Comparison of ENCODE assay signal across 1 cellular context in the genomic region with DNA sequence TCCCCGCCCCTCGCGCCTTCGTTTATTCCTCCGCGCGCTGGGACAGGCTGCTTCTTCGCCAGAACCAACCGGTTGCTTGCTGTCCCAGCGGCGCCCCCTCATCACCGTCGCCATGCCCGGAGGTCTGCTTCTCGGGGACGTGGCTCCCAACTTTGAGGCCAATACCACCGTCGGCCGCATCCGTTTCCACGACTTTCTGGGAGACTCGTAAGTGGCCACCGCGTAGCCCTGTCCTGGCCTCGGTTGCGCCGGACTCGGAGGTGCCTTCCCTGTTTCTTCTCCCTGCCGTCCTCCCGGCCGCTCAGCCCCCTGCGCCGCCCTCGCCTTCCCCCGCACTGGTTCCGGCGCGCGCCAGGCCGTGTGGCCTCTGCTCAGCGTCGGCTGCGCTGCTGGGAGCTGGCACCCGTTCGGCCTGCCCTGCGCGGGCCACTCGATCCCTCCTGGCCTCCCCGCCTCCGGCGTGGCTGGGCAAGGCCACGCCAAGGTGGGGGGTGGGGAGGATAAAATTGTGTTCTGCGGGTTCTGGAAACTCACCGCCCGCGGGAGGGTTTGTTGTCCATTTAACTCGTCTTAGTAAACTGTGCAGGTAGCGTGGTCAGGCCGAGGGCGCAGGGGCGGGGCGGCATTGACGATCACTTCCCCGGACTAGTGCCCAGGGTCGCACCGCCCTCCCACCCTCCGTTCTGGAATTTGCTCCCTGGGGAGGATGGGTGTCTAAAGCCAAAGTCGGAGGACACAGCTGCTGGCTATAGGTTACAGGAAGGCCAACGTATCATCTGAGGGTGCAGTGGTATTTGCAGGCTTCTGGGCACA.
TF ChIP-seq lines count a peak whose summit lies in the region.

A gene with protein sequence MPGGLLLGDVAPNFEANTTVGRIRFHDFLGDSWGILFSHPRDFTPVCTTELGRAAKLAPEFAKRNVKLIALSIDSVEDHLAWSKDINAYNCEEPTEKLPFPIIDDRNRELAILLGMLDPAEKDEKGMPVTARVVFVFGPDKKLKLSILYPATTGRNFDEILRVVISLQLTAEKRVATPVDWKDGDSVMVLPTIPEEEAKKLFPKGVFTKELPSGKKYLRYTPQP (plus strand): TSS at position 50 of the 813 bp plus-strand sequence. CDS start 63 bp downstream, at position 113.

TF ChIP-seq in GM12878, 131 proteins besides CTCF, POLR2A, EP300 and RAD21 (continued from another document and continues in another):
- TF ChIP-seq SRF (IDR thresholded peaks at IDR 0.05; ENCODE audit: low read depth in 2 of 2, low read length in 2 of 2) (no peak), ZNF622 (IDR thresholded peaks at IDR 0.05) (no peak), SREBF1 (IDR thresholded peaks at IDR 0.05; ENCODE audit: low read length) (no peak), RFX5 (IDR thresholded peaks at IDR 0.05; ENCODE audit: low read depth, low read length) (no peak), STAT3 (IDR thresholded peaks at IDR 0.05; ENCODE audit: low read depth, low read length) (no peak), MTA2 (IDR thresholded peaks at IDR 0.05; ENCODE audit: low read depth) (no peak), ATF7 (IDR thresholded peaks at IDR 0.05; ENCODE audit: low read depth) (no peak), MXI1 (IDR thresholded peaks at IDR 0.05; ENCODE audit: low read depth, low read length) (no peak), CHD1 (IDR thresholded peaks at IDR 0.05; ENCODE audit: low read depth, low read length) (0 out of 2 replicates have a peak, but pooled peaks have one; percentile 45), CREB1 (IDR thresholded peaks at IDR 0.05; ENCODE audit: low read depth) (peak; percentile 10; the same call in 1 of the 2 replicates), MYC (IDR thresholded peaks at IDR 0.05; ENCODE audit: insufficient read depth, insufficient read length, insufficient replicate concordance, low read length, severe bottlenecking) (no peak), CHD2 (IDR thresholded peaks at IDR 0.05; ENCODE audit: borderline replicate concordance, low read depth, low read length) (no peak; the same call in 1 of the 2 replicates), ESRRA (IDR thresholded peaks at IDR 0.05; ENCODE audit: low read length) (no peak), SIN3A (IDR thresholded peaks at IDR 0.05; ENCODE audit: low read depth, low read length) (peak; percentile 59), IKZF2 (IDR thresholded peaks at IDR 0.05) (no peak), HCFC1 (IDR thresholded peaks at IDR 0.05; ENCODE audit: low read length) (no peak), POU2F2 (IDR thresholded peaks at IDR 0.05; ENCODE audit: borderline replicate concordance, low read depth, low read length) (peak; percentile 39; the same call in 2 of the 3 replicates), ZNF217 (IDR thresholded peaks at IDR 0.05) (no peak), SPI1 (IDR thresholded peaks at IDR 0.05; ENCODE audit: borderline replicate concordance, insufficient read depth, low read depth, low read length) (no peak)
- TF ChIP-seq, protein P1, sequence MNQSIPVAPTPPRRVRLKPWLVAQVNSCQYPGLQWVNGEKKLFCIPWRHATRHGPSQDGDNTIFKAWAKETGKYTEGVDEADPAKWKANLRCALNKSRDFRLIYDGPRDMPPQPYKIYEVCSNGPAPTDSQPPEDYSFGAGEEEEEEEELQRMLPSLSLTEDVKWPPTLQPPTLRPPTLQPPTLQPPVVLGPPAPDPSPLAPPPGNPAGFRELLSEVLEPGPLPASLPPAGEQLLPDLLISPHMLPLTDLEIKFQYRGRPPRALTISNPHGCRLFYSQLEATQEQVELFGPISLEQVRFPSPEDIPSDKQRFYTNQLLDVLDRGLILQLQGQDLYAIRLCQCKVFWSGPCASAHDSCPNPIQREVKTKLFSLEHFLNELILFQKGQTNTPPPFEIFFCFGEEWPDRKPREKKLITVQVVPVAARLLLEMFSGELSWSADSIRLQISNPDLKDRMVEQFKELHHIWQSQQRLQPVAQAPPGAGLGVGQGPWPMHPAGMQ (IDR thresholded peaks at IDR 0.05; ENCODE audit: borderline replicate concordance): no peak
- TF ChIP-seq, protein P2, sequence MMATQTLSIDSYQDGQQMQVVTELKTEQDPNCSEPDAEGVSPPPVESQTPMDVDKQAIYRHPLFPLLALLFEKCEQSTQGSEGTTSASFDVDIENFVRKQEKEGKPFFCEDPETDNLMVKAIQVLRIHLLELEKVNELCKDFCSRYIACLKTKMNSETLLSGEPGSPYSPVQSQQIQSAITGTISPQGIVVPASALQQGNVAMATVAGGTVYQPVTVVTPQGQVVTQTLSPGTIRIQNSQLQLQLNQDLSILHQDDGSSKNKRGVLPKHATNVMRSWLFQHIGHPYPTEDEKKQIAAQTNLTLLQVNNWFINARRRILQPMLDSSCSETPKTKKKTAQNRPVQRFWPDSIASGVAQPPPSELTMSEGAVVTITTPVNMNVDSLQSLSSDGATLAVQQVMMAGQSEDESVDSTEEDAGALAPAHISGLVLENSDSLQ (IDR thresholded peaks at IDR 0.05): no peak
- TF ChIP-seq, protein P3, sequence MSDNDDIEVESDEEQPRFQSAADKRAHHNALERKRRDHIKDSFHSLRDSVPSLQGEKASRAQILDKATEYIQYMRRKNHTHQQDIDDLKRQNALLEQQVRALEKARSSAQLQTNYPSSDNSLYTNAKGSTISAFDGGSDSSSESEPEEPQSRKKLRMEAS (IDR thresholded peaks at IDR 0.05; ENCODE audit: low read depth, low read length): no peak
- TF ChIP-seq, protein P4, sequence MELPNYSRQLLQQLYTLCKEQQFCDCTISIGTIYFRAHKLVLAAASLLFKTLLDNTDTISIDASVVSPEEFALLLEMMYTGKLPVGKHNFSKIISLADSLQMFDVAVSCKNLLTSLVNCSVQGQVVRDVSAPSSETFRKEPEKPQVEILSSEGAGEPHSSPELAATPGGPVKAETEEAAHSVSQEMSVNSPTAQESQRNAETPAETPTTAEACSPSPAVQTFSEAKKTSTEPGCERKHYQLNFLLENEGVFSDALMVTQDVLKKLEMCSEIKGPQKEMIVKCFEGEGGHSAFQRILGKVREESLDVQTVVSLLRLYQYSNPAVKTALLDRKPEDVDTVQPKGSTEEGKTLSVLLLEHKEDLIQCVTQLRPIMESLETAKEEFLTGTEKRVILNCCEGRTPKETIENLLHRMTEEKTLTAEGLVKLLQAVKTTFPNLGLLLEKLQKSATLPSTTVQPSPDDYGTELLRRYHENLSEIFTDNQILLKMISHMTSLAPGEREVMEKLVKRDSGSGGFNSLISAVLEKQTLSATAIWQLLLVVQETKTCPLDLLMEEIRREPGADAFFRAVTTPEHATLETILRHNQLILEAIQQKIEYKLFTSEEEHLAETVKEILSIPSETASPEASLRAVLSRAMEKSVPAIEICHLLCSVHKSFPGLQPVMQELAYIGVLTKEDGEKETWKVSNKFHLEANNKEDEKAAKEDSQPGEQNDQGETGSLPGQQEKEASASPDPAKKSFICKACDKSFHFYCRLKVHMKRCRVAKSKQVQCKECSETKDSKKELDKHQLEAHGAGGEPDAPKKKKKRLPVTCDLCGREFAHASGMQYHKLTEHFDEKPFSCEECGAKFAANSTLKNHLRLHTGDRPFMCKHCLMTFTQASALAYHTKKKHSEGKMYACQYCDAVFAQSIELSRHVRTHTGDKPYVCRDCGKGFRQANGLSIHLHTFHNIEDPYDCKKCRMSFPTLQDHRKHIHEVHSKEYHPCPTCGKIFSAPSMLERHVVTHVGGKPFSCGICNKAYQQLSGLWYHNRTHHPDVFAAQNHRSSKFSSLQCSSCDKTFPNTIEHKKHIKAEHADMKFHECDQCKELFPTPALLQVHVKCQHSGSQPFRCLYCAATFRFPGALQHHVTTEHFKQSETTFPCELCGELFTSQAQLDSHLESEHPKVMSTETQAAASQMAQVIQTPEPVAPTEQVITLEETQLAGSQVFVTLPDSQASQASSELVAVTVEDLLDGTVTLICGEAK (IDR thresholded peaks at IDR 0.05; ENCODE audit: borderline replicate concordance): no peak
- TF ChIP-seq, protein P5, sequence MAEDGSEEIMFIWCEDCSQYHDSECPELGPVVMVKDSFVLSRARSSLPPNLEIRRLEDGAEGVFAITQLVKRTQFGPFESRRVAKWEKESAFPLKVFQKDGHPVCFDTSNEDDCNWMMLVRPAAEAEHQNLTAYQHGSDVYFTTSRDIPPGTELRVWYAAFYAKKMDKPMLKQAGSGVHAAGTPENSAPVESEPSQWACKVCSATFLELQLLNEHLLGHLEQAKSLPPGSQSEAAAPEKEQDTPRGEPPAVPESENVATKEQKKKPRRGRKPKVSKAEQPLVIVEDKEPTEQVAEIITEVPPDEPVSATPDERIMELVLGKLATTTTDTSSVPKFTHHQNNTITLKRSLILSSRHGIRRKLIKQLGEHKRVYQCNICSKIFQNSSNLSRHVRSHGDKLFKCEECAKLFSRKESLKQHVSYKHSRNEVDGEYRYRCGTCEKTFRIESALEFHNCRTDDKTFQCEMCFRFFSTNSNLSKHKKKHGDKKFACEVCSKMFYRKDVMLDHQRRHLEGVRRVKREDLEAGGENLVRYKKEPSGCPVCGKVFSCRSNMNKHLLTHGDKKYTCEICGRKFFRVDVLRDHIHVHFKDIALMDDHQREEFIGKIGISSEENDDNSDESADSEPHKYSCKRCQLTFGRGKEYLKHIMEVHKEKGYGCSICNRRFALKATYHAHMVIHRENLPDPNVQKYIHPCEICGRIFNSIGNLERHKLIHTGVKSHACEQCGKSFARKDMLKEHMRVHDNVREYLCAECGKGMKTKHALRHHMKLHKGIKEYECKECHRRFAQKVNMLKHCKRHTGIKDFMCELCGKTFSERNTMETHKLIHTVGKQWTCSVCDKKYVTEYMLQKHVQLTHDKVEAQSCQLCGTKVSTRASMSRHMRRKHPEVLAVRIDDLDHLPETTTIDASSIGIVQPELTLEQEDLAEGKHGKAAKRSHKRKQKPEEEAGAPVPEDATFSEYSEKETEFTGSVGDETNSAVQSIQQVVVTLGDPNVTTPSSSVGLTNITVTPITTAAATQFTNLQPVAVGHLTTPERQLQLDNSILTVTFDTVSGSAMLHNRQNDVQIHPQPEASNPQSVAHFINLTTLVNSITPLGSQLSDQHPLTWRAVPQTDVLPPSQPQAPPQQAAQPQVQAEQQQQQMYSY (CRISPR knock-in tag; IDR thresholded peaks at IDR 0.05): no peak
- TF ChIP-seq, protein P6, sequence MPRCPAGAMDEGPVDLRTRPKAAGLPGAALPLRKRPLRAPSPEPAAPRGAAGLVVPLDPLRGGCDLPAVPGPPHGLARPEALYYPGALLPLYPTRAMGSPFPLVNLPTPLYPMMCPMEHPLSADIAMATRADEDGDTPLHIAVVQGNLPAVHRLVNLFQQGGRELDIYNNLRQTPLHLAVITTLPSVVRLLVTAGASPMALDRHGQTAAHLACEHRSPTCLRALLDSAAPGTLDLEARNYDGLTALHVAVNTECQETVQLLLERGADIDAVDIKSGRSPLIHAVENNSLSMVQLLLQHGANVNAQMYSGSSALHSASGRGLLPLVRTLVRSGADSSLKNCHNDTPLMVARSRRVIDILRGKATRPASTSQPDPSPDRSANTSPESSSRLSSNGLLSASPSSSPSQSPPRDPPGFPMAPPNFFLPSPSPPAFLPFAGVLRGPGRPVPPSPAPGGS (IDR thresholded peaks at IDR 0.05; ENCODE audit: borderline replicate concordance, insufficient read depth, low read depth, low read length, poor library complexity, severe bottlenecking): no peak
- TF ChIP-seq, protein P7, sequence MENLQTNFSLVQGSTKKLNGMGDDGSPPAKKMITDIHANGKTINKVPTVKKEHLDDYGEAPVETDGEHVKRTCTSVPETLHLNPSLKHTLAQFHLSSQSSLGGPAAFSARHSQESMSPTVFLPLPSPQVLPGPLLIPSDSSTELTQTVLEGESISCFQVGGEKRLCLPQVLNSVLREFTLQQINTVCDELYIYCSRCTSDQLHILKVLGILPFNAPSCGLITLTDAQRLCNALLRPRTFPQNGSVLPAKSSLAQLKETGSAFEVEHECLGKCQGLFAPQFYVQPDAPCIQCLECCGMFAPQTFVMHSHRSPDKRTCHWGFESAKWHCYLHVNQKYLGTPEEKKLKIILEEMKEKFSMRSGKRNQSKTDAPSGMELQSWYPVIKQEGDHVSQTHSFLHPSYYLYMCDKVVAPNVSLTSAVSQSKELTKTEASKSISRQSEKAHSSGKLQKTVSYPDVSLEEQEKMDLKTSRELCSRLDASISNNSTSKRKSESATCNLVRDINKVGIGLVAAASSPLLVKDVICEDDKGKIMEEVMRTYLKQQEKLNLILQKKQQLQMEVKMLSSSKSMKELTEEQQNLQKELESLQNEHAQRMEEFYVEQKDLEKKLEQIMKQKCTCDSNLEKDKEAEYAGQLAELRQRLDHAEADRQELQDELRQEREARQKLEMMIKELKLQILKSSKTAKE (IDR thresholded peaks at IDR 0.05; ENCODE audit: low read depth, poor library complexity, severe bottlenecking): no peak
- TF ChIP-seq, protein P8, sequence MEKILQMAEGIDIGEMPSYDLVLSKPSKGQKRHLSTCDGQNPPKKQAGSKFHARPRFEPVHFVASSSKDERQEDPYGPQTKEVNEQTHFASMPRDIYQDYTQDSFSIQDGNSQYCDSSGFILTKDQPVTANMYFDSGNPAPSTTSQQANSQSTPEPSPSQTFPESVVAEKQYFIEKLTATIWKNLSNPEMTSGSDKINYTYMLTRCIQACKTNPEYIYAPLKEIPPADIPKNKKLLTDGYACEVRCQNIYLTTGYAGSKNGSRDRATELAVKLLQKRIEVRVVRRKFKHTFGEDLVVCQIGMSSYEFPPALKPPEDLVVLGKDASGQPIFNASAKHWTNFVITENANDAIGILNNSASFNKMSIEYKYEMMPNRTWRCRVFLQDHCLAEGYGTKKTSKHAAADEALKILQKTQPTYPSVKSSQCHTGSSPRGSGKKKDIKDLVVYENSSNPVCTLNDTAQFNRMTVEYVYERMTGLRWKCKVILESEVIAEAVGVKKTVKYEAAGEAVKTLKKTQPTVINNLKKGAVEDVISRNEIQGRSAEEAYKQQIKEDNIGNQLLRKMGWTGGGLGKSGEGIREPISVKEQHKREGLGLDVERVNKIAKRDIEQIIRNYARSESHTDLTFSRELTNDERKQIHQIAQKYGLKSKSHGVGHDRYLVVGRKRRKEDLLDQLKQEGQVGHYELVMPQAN (conservative IDR thresholded peaks at IDR 0.05): peak; percentile 71
- TF ChIP-seq, protein P9, sequence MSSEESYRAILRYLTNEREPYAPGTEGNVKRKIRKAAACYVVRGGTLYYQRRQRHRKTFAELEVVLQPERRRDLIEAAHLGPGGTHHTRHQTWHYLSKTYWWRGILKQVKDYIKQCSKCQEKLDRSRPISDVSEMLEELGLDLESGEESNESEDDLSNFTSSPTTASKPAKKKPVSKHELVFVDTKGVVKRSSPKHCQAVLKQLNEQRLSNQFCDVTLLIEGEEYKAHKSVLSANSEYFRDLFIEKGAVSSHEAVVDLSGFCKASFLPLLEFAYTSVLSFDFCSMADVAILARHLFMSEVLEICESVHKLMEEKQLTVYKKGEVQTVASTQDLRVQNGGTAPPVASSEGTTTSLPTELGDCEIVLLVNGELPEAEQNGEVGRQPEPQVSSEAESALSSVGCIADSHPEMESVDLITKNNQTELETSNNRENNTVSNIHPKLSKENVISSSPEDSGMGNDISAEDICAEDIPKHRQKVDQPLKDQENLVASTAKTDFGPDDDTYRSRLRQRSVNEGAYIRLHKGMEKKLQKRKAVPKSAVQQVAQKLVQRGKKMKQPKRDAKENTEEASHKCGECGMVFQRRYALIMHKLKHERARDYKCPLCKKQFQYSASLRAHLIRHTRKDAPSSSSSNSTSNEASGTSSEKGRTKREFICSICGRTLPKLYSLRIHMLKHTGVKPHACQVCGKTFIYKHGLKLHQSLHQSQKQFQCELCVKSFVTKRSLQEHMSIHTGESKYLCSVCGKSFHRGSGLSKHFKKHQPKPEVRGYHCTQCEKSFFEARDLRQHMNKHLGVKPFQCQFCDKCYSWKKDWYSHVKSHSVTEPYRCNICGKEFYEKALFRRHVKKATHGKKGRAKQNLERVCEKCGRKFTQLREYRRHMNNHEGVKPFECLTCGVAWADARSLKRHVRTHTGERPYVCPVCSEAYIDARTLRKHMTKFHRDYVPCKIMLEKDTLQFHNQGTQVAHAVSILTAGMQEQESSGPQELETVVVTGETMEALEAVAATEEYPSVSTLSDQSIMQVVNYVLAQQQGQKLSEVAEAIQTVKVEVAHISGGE (CRISPR knock-in tag; IDR thresholded peaks at IDR 0.05): no peak
- TF ChIP-seq, protein P10, sequence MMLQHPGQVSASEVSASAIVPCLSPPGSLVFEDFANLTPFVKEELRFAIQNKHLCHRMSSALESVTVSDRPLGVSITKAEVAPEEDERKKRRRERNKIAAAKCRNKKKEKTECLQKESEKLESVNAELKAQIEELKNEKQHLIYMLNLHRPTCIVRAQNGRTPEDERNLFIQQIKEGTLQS (IDR thresholded peaks at IDR 0.05; ENCODE audit: borderline replicate concordance, extremely low read depth, low read depth, low read length): no peak
